In the genomic region with DNA sequence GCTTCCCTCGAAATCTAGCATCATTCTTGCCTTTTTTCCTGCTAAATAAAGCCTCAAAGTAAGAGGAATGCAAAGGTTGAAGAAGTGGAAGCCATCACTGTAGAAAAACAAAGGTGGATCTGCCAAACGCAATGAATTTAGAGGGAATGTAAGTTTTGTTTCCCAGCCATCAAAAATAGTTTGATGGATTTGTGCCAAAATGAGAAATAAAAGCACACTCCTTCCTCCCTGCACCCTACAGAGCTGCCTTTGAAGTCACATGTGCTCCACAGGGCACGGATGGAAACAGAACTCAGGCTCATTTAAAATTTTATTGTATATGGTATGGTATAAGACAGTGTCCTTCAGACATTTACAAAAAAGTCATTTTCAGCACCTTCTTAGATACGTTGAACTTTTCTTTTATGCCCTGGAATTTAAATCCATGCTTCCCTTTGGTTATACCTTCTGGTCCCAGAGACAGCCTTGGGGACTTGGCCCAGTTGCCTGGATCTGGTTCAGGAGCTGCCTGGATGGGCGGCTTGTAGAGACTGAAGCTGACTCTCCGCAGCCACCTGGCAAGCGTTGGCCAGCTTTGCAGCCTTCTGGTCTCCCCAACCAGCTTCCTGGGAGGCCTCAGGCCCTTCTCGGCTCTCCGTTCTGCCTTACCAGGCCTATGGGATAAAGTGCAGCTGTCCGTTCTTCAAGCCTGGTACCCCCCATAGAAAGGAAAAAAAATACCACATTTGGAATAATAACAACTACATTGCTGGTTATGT, we compare ENCODE assay signal across 27 cellular contexts.
"Had no signal": no experiment of that assay in that cellular context is flagged by ENCODE, and none has a peak within 500 bp of the region (broad histone marks: within the 10 kb centered on the region; RNA-seq: fewer than 3 reads in every experiment).

No MANE protein-coding gene starts in this region.

- H3K27me3 Mint-ChIP-seq: activated B cell treated with CpG ODN at 0.5 μM for 24 hours; activated CD4-positive, alpha-beta T cell treated with anti-CD3 and anti-CD28 coated beads, Interleukin-2, amount 10 ng/mL, durations not matched to agents 24 days and 14 days; activated naive CD8-positive, alpha-beta T cell treated with anti-CD3 and anti-CD28 coated beads, Interleukin-2, amount 50 U/mL, for 24 hours had no signal

- H3K27me3 ChIP-seq: ascending aorta, brain microvascular endothelial cell, cardiac muscle cell, Peyer's patch had no signal

- H3K4me1 ChIP-seq: ascending aorta, Peyer's patch had no signal

- DNase-seq: activated B cell treated with CpG ODN at 0.5 μM for 24 hours; activated CD4-positive, alpha-beta T cell treated with anti-CD3 and anti-CD28 coated beads for 1 hour; activated CD4-positive, alpha-beta T cell treated with anti-CD3 and anti-CD28 coated beads, Interleukin-2, amount 10 ng/mL, durations not matched to agents 24 days and 14 days; activated CD4-positive, alpha-beta T cell treated with anti-CD3 and anti-CD28 coated beads, Interleukin-2, amount 50 U/mL, for 48 hours; activated CD8-positive, alpha-beta memory T cell treated with anti-CD3 and anti-CD28 coated beads for 24 hours; activated effector memory CD4-positive, alpha-beta T cell treated with anti-CD3 and anti-CD28 coated beads, Interleukin-2, amount 50 U/mL, for 16 hours; activated naive CD4-positive, alpha-beta T cell treated with Interleukin-2 at 50 U/mL for 16 hours; activated naive CD8-positive, alpha-beta T cell treated with anti-CD3 and anti-CD28 coated beads, Interleukin-2, amount 50 U/mL, for 24 hours; activated T-cell treated with anti-CD3 and anti-CD28 coated beads, Interleukin-2, amount 50 U/mL, for 4 hours; amniotic stem cell; brain microvascular endothelial cell; KG1; NCI-H1092 treated with DMSO at 0.1 percent for 48 hours; NCI-H1436; NCI-H1694 treated with DMSO at 0.1 percent for 48 hours; NCI-H2029 treated with DMSO at 0.1 percent for 48 hours; NCI-H510A treated with DMSO at 0.1 percent for 48 hours; NCI-H69; NK-92 treated with Interleukin-12 subunit alpha and Interleukin-12 subunit beta, amount 100 ng/mL, for 24 hours; Peyer's patch; SHP77 treated with DMSO at 0.1 percent for 48 hours; T-cell; T-helper 2 cell; T1000 had no signal

- H3K4me3 ChIP-seq: ascending aorta, cardiac muscle cell, Peyer's patch had no signal

- H3K36me3 ChIP-seq: ascending aorta, brain microvascular endothelial cell, cardiac muscle cell, Peyer's patch had no signal

- H3K27ac Mint-ChIP-seq: activated B cell treated with CpG ODN at 0.5 μM for 24 hours; activated CD4-positive, alpha-beta T cell treated with anti-CD3 and anti-CD28 coated beads, Interleukin-2, amount 10 ng/mL, durations not matched to agents 24 days and 14 days; activated naive CD4-positive, alpha-beta T cell treated with anti-CD3 and anti-CD28 coated beads, Interleukin-2, amount 50 U/mL, for 72 hours; activated naive CD8-positive, alpha-beta T cell treated with anti-CD3 and anti-CD28 coated beads, Interleukin-2, amount 50 U/mL, for 24 hours; T-cell had no signal

- H3K4me1 Mint-ChIP-seq: activated B cell treated with CpG ODN at 0.5 μM for 24 hours; activated CD4-positive, alpha-beta T cell treated with anti-CD3 and anti-CD28 coated beads, Interleukin-2, amount 10 ng/mL, durations not matched to agents 24 days and 14 days; activated naive CD8-positive, alpha-beta T cell treated with anti-CD3 and anti-CD28 coated beads, Interleukin-2, amount 50 U/mL, for 24 hours; T-cell had no signal

- H3K4me3 Mint-ChIP-seq: activated B cell treated with CpG ODN at 0.5 μM for 24 hours; activated CD4-positive, alpha-beta T cell treated with anti-CD3 and anti-CD28 coated beads, Interleukin-2, amount 10 ng/mL, durations not matched to agents 24 days and 14 days; activated naive CD8-positive, alpha-beta T cell treated with anti-CD3 and anti-CD28 coated beads, Interleukin-2, amount 50 U/mL, for 24 hours; activated T-cell treated with anti-CD3 and anti-CD28 coated beads, Interleukin-2, amount 50 U/mL, for 4 hours; T-cell had no signal

- H3K9me3 Mint-ChIP-seq: activated B cell treated with CpG ODN at 0.5 μM for 24 hours; activated CD4-positive, alpha-beta T cell treated with anti-CD3 and anti-CD28 coated beads, Interleukin-2, amount 10 ng/mL, durations not matched to agents 24 days and 14 days; activated naive CD4-positive, alpha-beta T cell treated with anti-CD3 and anti-CD28 coated beads, Interleukin-2, amount 50 U/mL, for 72 hours; activated naive CD8-positive, alpha-beta T cell treated with anti-CD3 and anti-CD28 coated beads, Interleukin-2, amount 50 U/mL, for 24 hours; activated T-cell treated with anti-CD3 and anti-CD28 coated beads, Interleukin-2, amount 50 U/mL, for 4 hours; T-cell had no signal

- H3K9me3 ChIP-seq: ascending aorta, Peyer's patch had no signal

- H3K27ac ChIP-seq: ascending aorta, brain microvascular endothelial cell, cardiac muscle cell, Peyer's patch had no signal

- H3K36me3 Mint-ChIP-seq: activated naive CD4-positive, alpha-beta T cell treated with anti-CD3 and anti-CD28 coated beads, Interleukin-2, amount 50 U/mL, for 72 hours; T-cell had no signal

- ATAC-seq: activated naive CD4-positive, alpha-beta T cell treated with anti-CD3 and anti-CD28 coated beads, Interleukin-2, amount 50 U/mL, for 72 hours; activated naive CD8-positive, alpha-beta T cell treated with anti-CD3 and anti-CD28 coated beads, Interleukin-2, amount 50 U/mL, for 24 hours; activated T-cell treated with anti-CD3 and anti-CD28 coated beads, Interleukin-2, amount 50 U/mL, for 4 hours; T-cell had no signal
